Comparison of ENCODE assay signal across 7 cellular contexts in genomic region chr6:13711726-13712484, GRCh38. TPM values are rescaled to one million over a fixed set of nuclear protein-coding genes. Genes with fewer than 3 reads are reported as not detected.
DNase-seq lines count a peak whose midpoint lies in the region; ATAC-seq, FAIRE-seq and TF ChIP-seq lines count a peak whose summit lies in the region.

Gene RANBP9 (minus strand): TSS chr6:13711835. CDS start chr6:13711505, 330 bp downstream.

- H4K20me1 ChIP-seq in astrocyte (ENCODE audit: insufficient read depth, low read length): peaks cover 37% of the 10 kb centered on the region

- H3K36me3 ChIP-seq in astrocyte (ENCODE audit: insufficient read depth, low read length): no peaks in the 10 kb centered on the region

- H3K79me2 ChIP-seq in astrocyte (ENCODE audit: insufficient read depth, low read length): peaks cover 40% of the 10 kb centered on the region

- peaks cover 20% of the 10 kb centered on the region for H3K4me1 ChIP-seq in astrocyte (ENCODE audit: insufficient read depth, low read length)

- peak within 1 kb of the TSS; percentile 92 for H3K9ac ChIP-seq in astrocyte (ENCODE audit: low read length)

- DNase-seq in NCI-H187 (lab: John Stamatoyannopoulos, UW) (peak; percentile 66 to 85), T-helper 22 cell (ENCODE audit: low read depth) (peak; percentile 83), astrocyte (ENCODE audit: low read depth) (peak; percentile 83), hepatic stellate cell (ENCODE audit: low spot score) (peak; percentile 88), retina (peak; percentile 96)

- H3K4me3 ChIP-seq in astrocyte (ENCODE audit: insufficient read depth, low read depth, low read length): peak within 1 kb of the TSS; percentile 77

- H3K9me3 Mint-ChIP-seq in astrocyte (ENCODE audit: unreplicated experiment): peaks cover 4% of the 10 kb centered on the region

- peaks cover 2% of the 10 kb centered on the region for H3K36me3 Mint-ChIP-seq in astrocyte (ENCODE audit: low read depth, unreplicated experiment)

- H3K27me3 Mint-ChIP-seq in astrocyte (ENCODE audit: low read depth, unreplicated experiment): no peaks in the 10 kb centered on the region

- peak within 1 kb of the TSS; percentile 99 for H3K4me3 Mint-ChIP-seq in astrocyte (ENCODE audit: unreplicated experiment)

- TF ChIP-seq CTCF in astrocyte (IDR thresholded peaks at IDR 0.05; ENCODE audit: insufficient read depth, low read depth, low read length): no peak

- H3K4me1 Mint-ChIP-seq in astrocyte (ENCODE audit: low read depth, unreplicated experiment): peaks cover 12% of the 10 kb centered on the region

- H3K4me2 ChIP-seq in astrocyte (ENCODE audit: low read length): peak within 1 kb of the TSS; percentile 92

- ATAC-seq in GM18505 (IDR thresholded peaks at IDR 0.05; ENCODE audit: unreplicated experiment) (peak; percentile 75), HG02938 (IDR thresholded peaks at IDR 0.05; ENCODE audit: unreplicated experiment) (peak; percentile 65)

- peak within 1 kb of the TSS; percentile 88 for H3K27ac ChIP-seq in astrocyte (ENCODE audit: low read depth, low read length)

- no peaks in the 10 kb centered on the region for H3K9me3 ChIP-seq in astrocyte (ENCODE audit: insufficient read depth, low read depth, low read length)

- H3K27ac Mint-ChIP-seq in astrocyte (ENCODE audit: unreplicated experiment): peak within 1 kb of the TSS; percentile 93

- no peaks in the 10 kb centered on the region for H3K27me3 ChIP-seq in astrocyte (ENCODE audit: insufficient read depth, low read length)

- peak within 1 kb of the TSS; percentile 89 for H2AFZ ChIP-seq in astrocyte (ENCODE audit: low read depth, low read length)

- no peak for FAIRE-seq in astrocyte (lab: Jason Lieb, UNC)

- peak; percentile 69 for TF ChIP-seq POLR2A in GM18505 (IDR thresholded peaks at IDR 0.05; ENCODE audit: borderline replicate concordance, extremely low read depth, insufficient read depth, insufficient read length)

RNA-seq across cellular contexts. Expression of gene RANBP9, which starts in this region (rescaled TPM):
- 42.1 and 43.7 TPM in 2 replicates for total RNA-seq in astrocyte

Comparison
In these comparisons a context has a peak if more than half of its experiments do, and no peak if none do; other contexts are left out.
1. Peak in every context shown above with its lines: DNase-seq, ATAC-seq, H3K4me3 ChIP-seq and H3K27ac ChIP-seq.